Comparison of ENCODE assay signal across 22 cellular contexts in genomic region chr17:5183410-5183793, GRCh38. TPM values are rescaled to one million over a fixed set of nuclear protein-coding genes. Genes with fewer than 3 reads are reported as not detected.
"Had no signal": no experiment of that assay in that cellular context is flagged by ENCODE, and none has a peak within 500 bp of the region (broad histone marks: within the 10 kb centered on the region; RNA-seq: fewer than 3 reads in every experiment).

No MANE protein-coding gene starts in this region.

- H3K4me1 ChIP-seq: breast epithelium, gastroesophageal sphincter, heart right ventricle, prostate gland had no signal

- H3K27me3 ChIP-seq: breast epithelium, gastroesophageal sphincter, heart right ventricle had no signal

- DNase-seq: activated CD4-positive, alpha-beta T cell treated with anti-CD3 and anti-CD28 coated beads, Interleukin-2, amount 10 ng/mL, durations not matched to agents 24 days and 14 days; activated CD4-positive, CD25-positive, alpha-beta regulatory T cell; activated naive CD4-positive, alpha-beta T cell treated with Interleukin-2 at 50 U/mL for 16 hours; aorta; dermis blood vessel endothelial cell; effector memory CD8-positive, alpha-beta T cell; heart right ventricle; nephron progenitor cell; right cardiac atrium; stimulated activated CD4-positive, alpha-beta T cell treated with anti-CD3 and anti-CD28 coated beads, Interleukin-15, amount 100 ng/mL, for 24 hours; stimulated activated CD4-positive, alpha-beta T cell treated with anti-CD3 and anti-CD28 coated beads, Interleukin-4, amount 100 ng/mL, for 1 hour; stimulated activated naive CD4-positive, alpha-beta T cell treated with Interleukin-2 at 50 U/mL for 16 hours had no signal

- ATAC-seq: activated T-helper 17 cell treated with anti-CD3 and anti-CD28 coated beads, Interleukin-2, amount 50 U/mL, for 72 hours; gastroesophageal sphincter; heart right ventricle; left lobe of liver; right cardiac atrium had no signal

- H3K4me1 Mint-ChIP-seq: activated CD4-positive, alpha-beta T cell treated with anti-CD3 and anti-CD28 coated beads, Interleukin-2, amount 10 ng/mL, durations not matched to agents 24 days and 14 days; activated T-helper 17 cell treated with anti-CD3 and anti-CD28 coated beads, Interleukin-2, amount 50 U/mL, for 72 hours; nephron progenitor cell had no signal

- H3K4me3 ChIP-seq: breast epithelium, gastroesophageal sphincter, prostate gland, skin epidermis had no signal

- H3K27ac ChIP-seq: breast epithelium, gastroesophageal sphincter, heart right ventricle, prostate gland, skin epidermis had no signal

- H3K36me3 ChIP-seq: breast epithelium, prostate gland had no signal

- H3K27me3 Mint-ChIP-seq: activated CD4-positive, alpha-beta T cell treated with anti-CD3 and anti-CD28 coated beads, Interleukin-2, amount 10 ng/mL, durations not matched to agents 24 days and 14 days; activated T-helper 17 cell treated with anti-CD3 and anti-CD28 coated beads, Interleukin-2, amount 50 U/mL, for 72 hours; effector memory CD8-positive, alpha-beta T cell; type B pancreatic cell had no signal

- H3K27ac Mint-ChIP-seq: activated CD4-positive, alpha-beta T cell treated with anti-CD3 and anti-CD28 coated beads, Interleukin-2, amount 10 ng/mL, durations not matched to agents 24 days and 14 days; activated T-helper 17 cell treated with anti-CD3 and anti-CD28 coated beads, Interleukin-2, amount 50 U/mL, for 72 hours; nephron progenitor cell; T-helper 2 cell treated with Interferon-gamma antibody and Interleukin-4, amounts not matched to agents 5 μg/mL and 100 μg/mL, for 36 hours had no signal

- H3K4me3 Mint-ChIP-seq: activated CD4-positive, alpha-beta T cell treated with anti-CD3 and anti-CD28 coated beads, Interleukin-2, amount 10 ng/mL, durations not matched to agents 24 days and 14 days; activated T-helper 17 cell treated with anti-CD3 and anti-CD28 coated beads, Interleukin-2, amount 50 U/mL, for 72 hours; nephron progenitor cell; T-helper 2 cell treated with Interferon-gamma antibody and Interleukin-4, amounts not matched to agents 5 μg/mL and 100 μg/mL, for 36 hours had no signal

RNA-seq across cellular contexts. Expression of gene SCIMP, which starts 51.3 kb away (rescaled TPM):
- total RNA-seq: activated CD4-positive, alpha-beta T cell treated with anti-CD3 and anti-CD28 coated beads, Interleukin-2, amount 10 ng/mL, durations not matched to agents 24 days and 14 days; activated T-helper 17 cell treated with anti-CD3 and anti-CD28 coated beads, Interleukin-2, amount 50 U/mL, for 72 hours; dermis blood vessel endothelial cell; epithelial cell of proximal tubule had no signal
- polyA plus RNA-seq: keratinocyte had no signal
